8 cellular contexts compared by ENCODE assay signal in the genomic region with DNA sequence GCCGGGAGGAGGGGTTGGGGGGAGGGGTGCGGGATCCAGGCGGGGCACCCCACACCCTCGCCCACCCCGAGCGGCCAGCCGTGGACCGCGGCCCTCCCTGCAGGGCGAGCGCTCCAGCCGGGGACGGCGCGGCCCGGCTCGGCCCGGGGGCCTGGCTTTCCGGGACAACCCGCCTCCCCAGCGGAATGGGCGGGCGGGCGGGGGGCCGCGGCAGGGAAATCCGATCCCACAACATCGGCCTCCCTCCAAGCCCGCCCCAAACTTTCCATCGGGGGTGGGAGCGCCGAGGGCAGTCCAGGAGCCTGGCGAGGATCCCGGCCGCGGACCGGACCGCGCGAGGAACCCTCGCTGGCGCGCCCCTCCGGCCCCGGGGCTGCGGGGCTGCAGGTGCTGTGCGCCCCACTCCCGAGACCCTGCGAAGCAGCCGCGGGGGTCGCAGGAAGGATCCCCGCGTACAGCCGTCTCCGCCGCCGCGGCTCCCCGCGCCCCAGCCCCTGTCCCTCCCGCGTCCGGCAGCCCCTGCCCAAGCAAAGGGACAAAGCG. TPM values are rescaled to one million over a fixed set of nuclear protein-coding genes. Genes with fewer than 3 reads are reported as not detected.
A peak's percentile ranks its signal among the peaks of the same experiment; 100 is the strongest.
DNase-seq lines count a peak whose midpoint lies in the region; ATAC-seq and TF ChIP-seq lines count a peak whose summit lies in the region.

No MANE protein-coding gene starts in this region.

- intact Hi-C loops in Right ventricle myocardium superior (cut with DNase I), result loop anchor here (2.0 kb wide), 1 partner anchor 39 kb away; no protein-coding TSS in a partner anchor

- peaks cover 31% of the 10 kb centered on the region for H3K4me1 Mint-ChIP-seq in activated naive CD8-positive, alpha-beta T cell treated with anti-CD3 and anti-CD28 coated beads, Interleukin-2, amount 10 ng/mL, durations not matched to agents 7 days and 5 days
- H3K4me1 Mint-ChIP-seq in osteocyte (ENCODE audit: unreplicated experiment), result peaks cover 27% of the 10 kb centered on the region

- DNase-seq in DMS53 (lab: John Stamatoyannopoulos, UW) (peak; percentile 77), DMS53 treated with DMSO at 0.1 percent for 48 hours (lab: John Stamatoyannopoulos, UW; ENCODE audit: unreplicated experiment) (no peak), Right ventricle myocardium superior (peak; percentile 87), osteocyte (ENCODE audit: extremely low spot score, unreplicated experiment) (peak; percentile 88), GDM1 (lab: John Stamatoyannopoulos, UW) (no peak), NCI-H1092 (lab: John Stamatoyannopoulos, UW) (no peak)
- DNase-seq in activated naive CD8-positive, alpha-beta T cell treated with anti-CD3 and anti-CD28 coated beads, Interleukin-2, amount 10 ng/mL, durations not matched to agents 7 days and 5 days, result no peak

- H3K27ac Mint-ChIP-seq in activated naive CD8-positive, alpha-beta T cell treated with anti-CD3 and anti-CD28 coated beads, Interleukin-2, amount 10 ng/mL, durations not matched to agents 7 days and 5 days, result no peak overlapping the region
- no peak overlapping the region for H3K27ac Mint-ChIP-seq in osteocyte (ENCODE audit: unreplicated experiment)

- H3K9me3 Mint-ChIP-seq in activated naive CD8-positive, alpha-beta T cell treated with anti-CD3 and anti-CD28 coated beads, Interleukin-2, amount 10 ng/mL, durations not matched to agents 7 days and 5 days, result no peaks in the 10 kb centered on the region
- H3K9me3 Mint-ChIP-seq in osteocyte (ENCODE audit: unreplicated experiment), result no peaks in the 10 kb centered on the region

- H3K27me3 Mint-ChIP-seq in activated naive CD8-positive, alpha-beta T cell treated with anti-CD3 and anti-CD28 coated beads, Interleukin-2, amount 10 ng/mL, durations not matched to agents 7 days and 5 days, result peaks cover 4% of the 10 kb centered on the region
- no peaks in the 10 kb centered on the region for H3K27me3 Mint-ChIP-seq in osteocyte (ENCODE audit: unreplicated experiment)

- POLR2A ChIA-PET in activated naive CD8-positive, alpha-beta T cell treated with anti-CD3 and anti-CD28 coated beads, Interleukin-2, amount 10 ng/mL, durations not matched to agents 7 days and 5 days (lab: Charles Lee), result interaction anchor here (1.0 to 3.5 kb wide), 10 partner anchors 9 to 94 kb away, joined by 3 to 41 read pairs (median 8); a partner anchor contains a TSS

- peak; percentile 43 for TF ChIP-seq CTCF in osteocyte (IDR thresholded peaks at IDR 0.05)

- no peak overlapping the region for H3K4me3 Mint-ChIP-seq in activated naive CD8-positive, alpha-beta T cell treated with anti-CD3 and anti-CD28 coated beads, Interleukin-2, amount 10 ng/mL, durations not matched to agents 7 days and 5 days
- peak overlapping the region; percentile 59 for H3K4me3 Mint-ChIP-seq in osteocyte (ENCODE audit: unreplicated experiment)

- ATAC-seq in HG03432 (IDR thresholded peaks at IDR 0.05; ENCODE audit: unreplicated experiment) (peak; percentile 14), Right ventricle myocardium superior (ENCODE audit: poor library complexity) (peak; percentile 59)
- ATAC-seq in activated naive CD8-positive, alpha-beta T cell treated with anti-CD3 and anti-CD28 coated beads, Interleukin-2, amount 10 ng/mL, durations not matched to agents 7 days and 5 days (ENCODE audit: low read depth), result peak; percentile 8

- H3K36me3 Mint-ChIP-seq in activated naive CD8-positive, alpha-beta T cell treated with anti-CD3 and anti-CD28 coated beads, Interleukin-2, amount 10 ng/mL, durations not matched to agents 7 days and 5 days, result peaks cover 3% of the 10 kb centered on the region
- H3K36me3 Mint-ChIP-seq in osteocyte (ENCODE audit: unreplicated experiment), result peaks cover 10% of the 10 kb centered on the region

RNA-seq across cellular contexts. Expression of a gene that starts 0.5 kb away (rescaled TPM):
- total RNA-seq in activated naive CD8-positive, alpha-beta T cell treated with anti-CD3 and anti-CD28 coated beads, Interleukin-2, amount 10 ng/mL, durations not matched to agents 7 days and 5 days, result 10 to 100 TPM; 28.8 to 30.6 TPM
- total RNA-seq in Right ventricle myocardium superior, result 18.2 TPM
- 33.8 and 39.1 TPM in 2 replicates for total RNA-seq in osteocyte

RNA-seq across cellular contexts. Expression of a gene that starts 11.5 kb away (rescaled TPM):
- 10 to 100 TPM; 31.2 to 33.9 TPM for total RNA-seq in activated naive CD8-positive, alpha-beta T cell treated with anti-CD3 and anti-CD28 coated beads, Interleukin-2, amount 10 ng/mL, durations not matched to agents 7 days and 5 days
- total RNA-seq in Right ventricle myocardium superior (14.6 TPM), osteocyte (10.5 and 12.4 TPM in 2 replicates)

RNA-seq across cellular contexts. Expression of a gene that starts 25.5 kb away (rescaled TPM):
- 10 to 100 TPM; 16.5 to 17.8 TPM for total RNA-seq in activated naive CD8-positive, alpha-beta T cell treated with anti-CD3 and anti-CD28 coated beads, Interleukin-2, amount 10 ng/mL, durations not matched to agents 7 days and 5 days
- total RNA-seq in Right ventricle myocardium superior (10.6 TPM), osteocyte (4.4 and 5.7 TPM in 2 replicates)

RNA-seq across cellular contexts. Expression of a gene that starts 53.3 kb away (rescaled TPM):
- 10 to 100 TPM; 34.6 to 34.7 TPM for total RNA-seq in activated naive CD8-positive, alpha-beta T cell treated with anti-CD3 and anti-CD28 coated beads, Interleukin-2, amount 10 ng/mL, durations not matched to agents 7 days and 5 days
- 13.5 TPM for total RNA-seq in Right ventricle myocardium superior
- total RNA-seq in osteocyte, result 20.9 and 22.4 TPM in 2 replicates

Comparison
In these comparisons a context has a peak if more than half of its experiments do, and no peak if none do; other contexts are left out.
1. DNase-seq: peak in DMS53 (single experiment), Right ventricle myocardium superior (single experiment) and osteocyte (single experiment); none in DMS53 treated with DMSO at 0.1 percent for 48 hours (single experiment), activated naive CD8-positive, alpha-beta T cell treated with anti-CD3 and anti-CD28 coated beads, Interleukin-2, amount 10 ng/mL, durations not matched to agents 7 days and 5 days (single experiment), GDM1 (single experiment) and NCI-H1092 (single experiment).
2. ATAC-seq: peak in every context shown above with its lines; median percentile 59 in Right ventricle myocardium superior; 14 in HG03432; 8 in activated naive CD8-positive, alpha-beta T cell treated with anti-CD3 and anti-CD28 coated beads, Interleukin-2, amount 10 ng/mL, durations not matched to agents 7 days and 5 days.